ENCODE assay signal across 38 cellular contexts in the genomic region with DNA sequence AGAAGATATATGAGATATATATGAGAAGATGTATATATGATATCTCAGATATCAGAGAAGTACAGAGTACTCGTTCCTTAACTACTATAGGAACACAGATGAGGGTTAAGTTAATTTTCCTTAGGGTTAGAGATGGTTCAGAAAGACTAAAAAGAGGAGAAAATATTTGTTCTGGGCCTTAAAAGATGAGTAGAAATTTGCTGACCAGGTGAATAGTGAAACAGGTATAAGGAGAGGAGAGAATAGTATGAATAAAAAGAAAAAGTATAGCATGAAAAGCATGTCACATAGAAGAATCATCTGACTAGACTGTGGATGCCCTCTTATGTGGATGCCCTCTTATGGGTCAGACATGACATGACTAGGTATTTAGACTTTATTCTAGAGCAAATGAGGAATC. TPM values are rescaled to one million over a fixed set of nuclear protein-coding genes. Genes with fewer than 3 reads are reported as not detected.
DNase-seq lines count a peak whose midpoint lies in the region; ATAC-seq, FAIRE-seq and TF ChIP-seq lines count a peak whose summit lies in the region.
"Had no signal": no experiment of that assay in that cellular context is flagged by ENCODE, and none has a peak within 500 bp of the region (broad histone marks: within the 10 kb centered on the region; RNA-seq: fewer than 3 reads in every experiment).

No MANE protein-coding gene starts in this region.

- CTCF ChIA-PET in HepG2 (lab: Yijun Ruan, JAX; ENCODE audit: low intra/inter-chr PET ratio, low total read pairs), result no interaction called here
- CTCF ChIA-PET in A549 (lab: Yijun Ruan, JAX), result no interaction called here
- CTCF ChIA-PET in IMR-90 (lab: Yijun Ruan, JAX), result no interaction called here
- CTCF ChIA-PET in K562 (lab: Yijun Ruan, JAX; ENCODE audit: low intra/inter-chr PET ratio), result no interaction called here

- no peaks in the 10 kb centered on the region for H3K4me1 Mint-ChIP-seq in stimulated activated naive CD8-positive, alpha-beta T cell treated with anti-CD3 and anti-CD28 coated beads, Interleukin-15, amount 100 ng/mL, for 72 hours

- H2AFZ ChIP-seq in HepG2 (ENCODE audit: low read length), result no peak overlapping the region
- H2AFZ ChIP-seq in IMR-90 (replicated peaks; ENCODE audit: low read length, poor library complexity), result no peak overlapping the region
- no peak overlapping the region for H2AFZ ChIP-seq in K562 (ENCODE audit: low read depth, low read length)

- H3K27ac Mint-ChIP-seq in stimulated activated naive CD8-positive, alpha-beta T cell treated with anti-CD3 and anti-CD28 coated beads, Interleukin-15, amount 100 ng/mL, for 72 hours, result no peak overlapping the region
- H3K27ac Mint-ChIP-seq: B cell; CD14-positive monocyte; CD4-positive, alpha-beta memory T cell; CD4-positive, alpha-beta T cell; CD4-positive, CD25-positive, alpha-beta regulatory T cell; CD8-positive, alpha-beta memory T cell; CD8-positive, alpha-beta T cell had no signal

- POLR2A ChIA-PET in HepG2 (lab: Yijun Ruan, JAX) (no interaction called here), A549 (lab: Yijun Ruan, JAX) (no interaction called here), IMR-90 (lab: Charles Lee; ENCODE audit: unreplicated experiment) (no interaction called here), K562 (lab: Yijun Ruan, JAX) (no interaction called here)

- WGBS in HepG2 (ENCODE audit: low lambda C conversion rate), result 4% methylated on average over 1 of the region's 1 CpG
- WGBS in right lobe of liver (ENCODE audit: insufficient coverage, low coverage, low lambda C conversion rate, missing lambda C conversion rate), result 31% methylated on average over 1 of the region's 1 CpG
- 8% methylated on average over 1 of the region's 1 CpG for WGBS in A549 (ENCODE audit: missing lambda C conversion rate)
- WGBS in IMR-90 (ENCODE audit: extremely low coverage in 2 of 2, insufficient read length in 1 of 2), 2 experiments, result no CpG with 5 or more reads among the region's 1 CpG
- WGBS in K562 (ENCODE audit: insufficient coverage, low coverage, missing lambda C conversion rate), result 0% methylated on average over 1 of the region's 1 CpG

- peaks cover 0 to 12% of the 10 kb centered on the region in 2 experiments; a peak in 3 of 5 replicates for H3K27me3 ChIP-seq in HepG2 (ENCODE audit: control insufficient read depth in 1 of 2, insufficient read depth in 2 of 2, low read length in 2 of 2)
- no peaks in the 10 kb centered on the region for H3K27me3 ChIP-seq in right lobe of liver
- H3K27me3 ChIP-seq in IMR-90 (ENCODE audit: control insufficient read depth, insufficient read depth, low read length), result 0 out of 2 replicates have a peak, but pooled peaks cover 1% of the 10 kb centered on the region
- peaks cover 0 to 20% of the 10 kb centered on the region in 2 experiments; a peak in 3 of 5 replicates for H3K27me3 ChIP-seq in K562 (ENCODE audit: control insufficient read depth in 2 of 2, insufficient read depth in 2 of 2, low read length in 2 of 2)
- H3K27me3 ChIP-seq: BE2C; BLaER1; BLaER1 treated with 17β-estradiol and CSF1 and Interleukin-3, amounts not matched to agents 10 nM and 100 nM had no signal

- H3K79me1 ChIP-seq in IMR-90 (ENCODE audit: low read depth in 1 of 2, low read length in 2 of 2), result no peaks in the 10 kb centered on the region

- H2BK15ac ChIP-seq in IMR-90 (ENCODE audit: low read depth, low read length), result no peak overlapping the region

- no peaks in the 10 kb centered on the region for H3K9me1 ChIP-seq in IMR-90 (ENCODE audit: insufficient read depth, low read length)
- H3K9me1 ChIP-seq in K562 (ENCODE audit: control insufficient read depth, insufficient read depth, low read length), result no peaks in the 10 kb centered on the region

- H3K4me2 ChIP-seq in HepG2 (ENCODE audit: low read depth, low read length), result no peak overlapping the region
- H3K4me2 ChIP-seq in A549, result no peak overlapping the region
- H3K4me2 ChIP-seq in IMR-90 (ENCODE audit: low read depth, low read length), result no peak overlapping the region
- H3K4me2 ChIP-seq in K562 (ENCODE audit: insufficient read depth, low read length), result no peak overlapping the region
- H3K4me2 ChIP-seq: BLaER1 had no signal

- H3K79me2 ChIP-seq in HepG2 (ENCODE audit: insufficient read depth, low read length), result no peaks in the 10 kb centered on the region
- no peaks in the 10 kb centered on the region for H3K79me2 ChIP-seq in K562 (ENCODE audit: control insufficient read depth, insufficient read depth, low read length)

- H3K36me3 ChIP-seq in HepG2 (replicated peaks in 1 of 2; ENCODE audit: control insufficient read depth in 1 of 2, insufficient read depth in 2 of 2, low read length in 2 of 2) (no peaks in the 10 kb centered on the region), right lobe of liver (no peaks in the 10 kb centered on the region), IMR-90 (ENCODE audit: control insufficient read depth, insufficient read depth, low read length) (no peaks in the 10 kb centered on the region), K562 (ENCODE audit: control insufficient read depth, insufficient read depth, low read length) (no peaks in the 10 kb centered on the region)
- H3K36me3 ChIP-seq: BE2C; BLaER1; BLaER1 treated with 17β-estradiol and CSF1 and Interleukin-3, amounts not matched to agents 10 nM and 100 nM had no signal

- intact Hi-C loops in HepG2 (cut with micrococcal nuclease; ENCODE audit: unreplicated experiment) (no loop called here), right lobe of liver (cut with DNase I) (no loop called here), IMR-90 (cut with micrococcal nuclease) (no loop called here), K562 (cut with micrococcal nuclease) (no loop called here)

- DNase-seq in HepG2 (ENCODE audit: low spot score), result no peak
- no peak for DNase-seq in right lobe of liver
- DNase-seq in A549 (ENCODE audit: low read depth in 1 of 2, low spot score in 1 of 2), result no peak
- DNase-seq in IMR-90, result no peak
- no peak for DNase-seq in K562 (ENCODE audit: extremely low read depth in 1 of 4, low spot score in 3 of 4)
- DNase-seq in activated CD4-positive, alpha-beta T cell treated with anti-CD3 and anti-CD28 coated beads for 48 hours, result no peak
- no peak for DNase-seq in stimulated activated naive CD8-positive, alpha-beta T cell treated with anti-CD3 and anti-CD28 coated beads, Interleukin-15, amount 100 ng/mL, for 72 hours
- DNase-seq: 8988T; ACHN; AML-193; BE2C; C1 segment of cervical spinal cord; Caco-2; Calu3; CD4-positive, alpha-beta memory T cell; CD4-positive, alpha-beta T cell; CD4-positive, CD25-positive, alpha-beta regulatory T cell; CD8-positive, alpha-beta memory T cell; CD8-positive, alpha-beta T cell; COR-L47; DMS 273 treated with DMSO at 0.1 percent for 48 hours; DMS153; DMS53; DMS79; DMS79 treated with DMSO at 0.1 percent for 48 hours; DND-41; EL had no signal

- H3K56ac ChIP-seq in IMR-90 (ENCODE audit: extremely low read depth, insufficient read depth, low read length), result no peak overlapping the region

- no peak overlapping the region for H2AK5ac ChIP-seq in IMR-90 (ENCODE audit: low read depth, low read length)

- H3K9me3 Mint-ChIP-seq in stimulated activated naive CD8-positive, alpha-beta T cell treated with anti-CD3 and anti-CD28 coated beads, Interleukin-15, amount 100 ng/mL, for 72 hours, result peaks cover 0 to 4% of the 10 kb centered on the region in 2 donors
- H3K9me3 Mint-ChIP-seq: CD4-positive, alpha-beta T cell; CD8-positive, alpha-beta T cell had no signal

- no peak overlapping the region for H2BK5ac ChIP-seq in IMR-90 (ENCODE audit: low read depth, low read length, poor library complexity, severe bottlenecking)

- TF ChIP-seq EP300 in HepG2 (IDR thresholded peaks at IDR 0.05; ENCODE audit: low read depth in 2 of 2, low read length in 2 of 2) (no peak), HepG2 (CRISPR knock-in tag; IDR thresholded peaks at IDR 0.05; ENCODE audit: borderline replicate concordance) (no peak), A549 (IDR thresholded peaks at IDR 0.05) (no peak), K562 (IDR thresholded peaks at IDR 0.05; ENCODE audit: low read length) (no peak)

- no peak for ATAC-seq in HepG2
- no peak for ATAC-seq in right lobe of liver
- ATAC-seq in A549, result no peak
- no peak for ATAC-seq in IMR-90 (ENCODE audit: low read depth)
- ATAC-seq in K562, result no peak
- ATAC-seq in GM19455 (IDR thresholded peaks at IDR 0.05; ENCODE audit: unreplicated experiment), result no peak
- ATAC-seq in stimulated activated naive CD8-positive, alpha-beta T cell treated with anti-CD3 and anti-CD28 coated beads, Interleukin-15, amount 100 ng/mL, for 72 hours, result no peak
- ATAC-seq: CD8-positive, alpha-beta T cell had no signal

- H4K91ac ChIP-seq in IMR-90 (ENCODE audit: insufficient read depth, low read depth, low read length), result no peak overlapping the region

- H4K8ac ChIP-seq in IMR-90 (ENCODE audit: low read depth in 2 of 2, low read length in 2 of 2), result no peak overlapping the region

- H4K20me1 ChIP-seq in HepG2 (ENCODE audit: insufficient read depth, low read length) (no peaks in the 10 kb centered on the region), IMR-90 (ENCODE audit: insufficient read depth, low read length) (no peaks in the 10 kb centered on the region), K562 (replicated peaks; ENCODE audit: control insufficient read depth, insufficient read depth, low read length) (no peaks in the 10 kb centered on the region)
- H4K20me1 ChIP-seq: BLaER1; BLaER1 treated with 17β-estradiol and CSF1 and Interleukin-3, amounts not matched to agents 10 nM and 100 nM had no signal

- H3K4me3 Mint-ChIP-seq in stimulated activated naive CD8-positive, alpha-beta T cell treated with anti-CD3 and anti-CD28 coated beads, Interleukin-15, amount 100 ng/mL, for 72 hours, result no peak overlapping the region
- H3K4me3 Mint-ChIP-seq: B cell; CD14-positive monocyte; CD4-positive, alpha-beta memory T cell; CD4-positive, alpha-beta T cell; CD4-positive, CD25-positive, alpha-beta regulatory T cell; CD8-positive, alpha-beta memory T cell; CD8-positive, alpha-beta T cell had no signal

- no peak overlapping the region for H2BK120ac ChIP-seq in IMR-90 (ENCODE audit: low read depth, low read length)

- TF ChIP-seq CTCF in HepG2 (CRISPR knock-in tag; IDR thresholded peaks at IDR 0.05) (no peak), right lobe of liver (IDR thresholded peaks at IDR 0.05) (no peak), A549 (IDR thresholded peaks at IDR 0.05) (no peak), IMR-90 (conservative IDR thresholded peaks at IDR 0.05; ENCODE audit: low read depth, low read length) (no peak), K562 (IDR thresholded peaks at IDR 0.05 in 2 of 3, conservative IDR thresholded peaks at IDR 0.05 in 1 of 3; ENCODE audit: insufficient read depth in 2 of 3, low read depth in 1 of 3, low read length in 3 of 3) (no peak)

- TF ChIP-seq POLR2A in HepG2 (IDR thresholded peaks at IDR 0.05; ENCODE audit: insufficient read depth in 1 of 2, low read depth in 2 of 2, low read length in 2 of 2) (no peak), right lobe of liver (IDR thresholded peaks at IDR 0.05) (no peak), A549 (IDR thresholded peaks at IDR 0.05; ENCODE audit: low read length) (no peak), IMR-90 (IDR thresholded peaks at IDR 0.05; ENCODE audit: low read depth, low read length) (no peak), K562 (conservative IDR thresholded peaks at IDR 0.05) (no peak)

- H3K27ac ChIP-seq in HepG2 (ENCODE audit: extremely low read length, insufficient read depth, low read length) (no peak overlapping the region), right lobe of liver (no peak overlapping the region), A549 (no peak overlapping the region), IMR-90 (ENCODE audit: insufficient read depth, low read length) (no peak overlapping the region), K562 (ENCODE audit: extremely low read depth, low read depth, low read length) (no peak overlapping the region)
- H3K27ac ChIP-seq: 22Rv1; BLaER1; BLaER1 treated with 17β-estradiol and CSF1 and Interleukin-3, amounts not matched to agents 10 nM and 100 nM; C4-2B had no signal

- no peak overlapping the region for H2BK20ac ChIP-seq in IMR-90 (ENCODE audit: low read depth, low read length)

- H3K4me3 ChIP-seq in HepG2 (replicated peaks in 1 of 3; ENCODE audit: insufficient read depth in 1 of 3, low read depth in 2 of 3, low read length in 3 of 3), result no peak overlapping the region
- no peak overlapping the region for H3K4me3 ChIP-seq in right lobe of liver
- no peak overlapping the region for H3K4me3 ChIP-seq in A549
- H3K4me3 ChIP-seq in IMR-90 (ENCODE audit: insufficient read depth, low read depth, low read length), result no peak overlapping the region
- no peak overlapping the region for H3K4me3 ChIP-seq in K562
- H3K4me3 ChIP-seq: BLaER1; BLaER1 treated with 17β-estradiol and CSF1 and Interleukin-3, amounts not matched to agents 10 nM and 100 nM had no signal

- H3K9ac ChIP-seq in HepG2 (ENCODE audit: insufficient read depth, low read depth, low read length) (no peak overlapping the region), IMR-90 (ENCODE audit: low read depth, low read length) (no peak overlapping the region), K562 (ENCODE audit: insufficient read depth in 1 of 2, low read depth in 2 of 2, low read length in 2 of 2) (no peak overlapping the region)
- H3K9ac ChIP-seq: BLaER1; BLaER1 treated with 17β-estradiol and CSF1 and Interleukin-3, amounts not matched to agents 10 nM and 100 nM had no signal

- no peak overlapping the region for H4K5ac ChIP-seq in IMR-90 (ENCODE audit: low read depth, low read length)

- TF ChIP-seq RAD21 in HepG2 (CRISPR knock-in tag; IDR thresholded peaks at IDR 0.05) (no peak), A549 (conservative IDR thresholded peaks at IDR 0.05 in 1 of 2, IDR thresholded peaks at IDR 0.05 in 1 of 2) (no peak), IMR-90 (IDR thresholded peaks at IDR 0.05; ENCODE audit: low read length) (no peak), K562 (CRISPR knock-in tag; conservative IDR thresholded peaks at IDR 0.05 in 1 of 2, IDR thresholded peaks at IDR 0.05 in 1 of 2) (no peak)

- FAIRE-seq in HepG2 (lab: Jason Lieb, UNC) (no peak), A549 (lab: Jason Lieb, UNC) (no peak), K562 (lab: Jason Lieb, UNC) (no peak)
- FAIRE-seq: A204.1, D721Med had no signal

- H3K9me3 ChIP-seq in HepG2 (ENCODE audit: low read length) (no peaks in the 10 kb centered on the region), right lobe of liver (no peaks in the 10 kb centered on the region), A549 (no peaks in the 10 kb centered on the region), IMR-90 (ENCODE audit: control insufficient read depth, insufficient read depth, low read length) (no peaks in the 10 kb centered on the region), K562 (replicated peaks; ENCODE audit: control insufficient read depth, insufficient read depth, low read depth, low read length) (no peaks in the 10 kb centered on the region)
- H3K9me3 ChIP-seq: BE2C, BLaER1, Caco-2 had no signal

- H3K27me3 Mint-ChIP-seq in stimulated activated naive CD8-positive, alpha-beta T cell treated with anti-CD3 and anti-CD28 coated beads, Interleukin-15, amount 100 ng/mL, for 72 hours, result peaks cover 43% of the 10 kb centered on the region

- H3K14ac ChIP-seq in IMR-90 (replicated peaks; ENCODE audit: low read depth, low read length), result no peak overlapping the region

- no peak overlapping the region for H3K23ac ChIP-seq in IMR-90 (ENCODE audit: low read depth, low read length)

- H3K4me1 ChIP-seq in HepG2 (ENCODE audit: insufficient read depth, low read length) (no peaks in the 10 kb centered on the region), right lobe of liver (no peaks in the 10 kb centered on the region), A549 (no peaks in the 10 kb centered on the region), IMR-90 (ENCODE audit: control insufficient read depth, insufficient read depth, low read length) (no peaks in the 10 kb centered on the region), K562 (replicated peaks in 1 of 2; ENCODE audit: control insufficient read depth in 2 of 2, insufficient read depth in 2 of 2, low read length in 2 of 2) (no peaks in the 10 kb centered on the region)
- H3K4me1 ChIP-seq: BE2C, BLaER1, Caco-2 had no signal

- BruUV-seq in HepG2 (replicated peaks; lab: Mats Ljungman, UMichigan) (no TSS peak), IMR-90 (replicated peaks; lab: Mats Ljungman, UMichigan) (no TSS peak), K562 (replicated peaks; lab: Mats Ljungman, UMichigan) (no TSS peak)

- H3K4ac ChIP-seq in IMR-90 (ENCODE audit: low read depth, low read length), result no peak overlapping the region

- dilution Hi-C loops in IMR-90 (cut with HindIII; ENCODE audit: low sequenced_read_pairs, unreplicated experiment), result no loop called here

- no peak overlapping the region for H2AK9ac ChIP-seq in IMR-90 (replicated peaks; ENCODE audit: low read depth, low read length, poor library complexity)

- no peak overlapping the region for H3K18ac ChIP-seq in IMR-90 (ENCODE audit: low read depth, low read length)

- in situ Hi-C loops in HepG2 (cut with HindIII; ENCODE audit: extremely low pct_ligation_motif_present, low pct_unique_long_range_greater_than_20kb) (no loop called here), IMR-90 (cut with MboI; ENCODE audit: low sequenced_read_pairs) (no loop called here), K562 (cut with MboI) (no loop called here)

RNA-seq across cellular contexts. Expression of gene RAB39A, which starts 6.3 kb away (rescaled TPM):
- not detected in 2 replicates for total RNA-seq in HepG2 (2016; rRNA removed; fragmentation: Illumina TruSeq; extraction: Trizol)
- total RNA-seq in HepG2 (2016; cell fraction: cytosol; rRNA removed; fragmentation: Illumina TruSeq; extraction: Trizol; ENCODE audit: low read depth), result not detected in 2 replicates
- not detected in 2 replicates for total RNA-seq in HepG2 (2016; cell fraction: insoluble cytoplasmic fraction; rRNA removed; fragmentation: Illumina TruSeq; extraction: Trizol)
- not detected in 2 replicates for total RNA-seq in HepG2 (2016; cell fraction: membrane; rRNA removed; fragmentation: Illumina TruSeq; extraction: Trizol)
- total RNA-seq in HepG2 (2016; cell fraction: nucleus; rRNA removed; fragmentation: Illumina TruSeq; extraction: Trizol), result not detected in 2 replicates
- not detected in 2 replicates for polyA plus RNA-seq in HepG2 (2011; rRNA removed)
- not detected in 2 replicates for polyA plus RNA-seq in HepG2 (2011; cell fraction: cytosol; rRNA removed)
- not detected in 2 replicates for polyA plus RNA-seq in HepG2 (2011; cell fraction: nucleus; rRNA removed)
- polyA plus RNA-seq in HepG2 (2012), result not detected in 2 replicates
- polyA plus RNA-seq in HepG2 (2016; cell fraction: cytosol; fragmentation: Illumina TruSeq; extraction: Trizol; ENCODE audit: low read depth), result not detected in 2 replicates
- not detected in 2 replicates for polyA plus RNA-seq in HepG2 (2016; cell fraction: insoluble cytoplasmic fraction; fragmentation: Illumina TruSeq; extraction: Trizol; ENCODE audit: low read depth)
- polyA plus RNA-seq in HepG2 (2016; cell fraction: membrane; fragmentation: Illumina TruSeq; extraction: Trizol; ENCODE audit: low read depth), result not detected in 2 replicates
- not detected in 2 replicates for polyA plus RNA-seq in HepG2 (2016; cell fraction: nucleus; fragmentation: Illumina TruSeq; extraction: Trizol; ENCODE audit: insufficient read depth, low read depth)
- not detected in 2 replicates for polyA minus RNA-seq in HepG2 (2011; rRNA and poly(A)+ RNA removed; ENCODE audit: low replicate concordance)
- not detected in 2 replicates for polyA minus RNA-seq in HepG2 (2011; cell fraction: cytosol; rRNA and poly(A)+ RNA removed)
- not detected in 2 replicates for polyA minus RNA-seq in HepG2 (2011; cell fraction: nucleus; rRNA and poly(A)+ RNA removed)
- total RNA-seq in right lobe of liver, result 1 to 10 TPM in 2 of 6 experiments, under 1 TPM in 3, not detected in 1; 0.42 to 1.2 (median 0.72) TPM
- polyA plus RNA-seq in A549 (2011; rRNA removed), result 0.94 and 1.1 TPM in 2 replicates
- polyA plus RNA-seq in A549 (2012; cell fraction: cytosol; rRNA removed), result 0.32 and 0.39 TPM in 2 replicates
- polyA plus RNA-seq in A549 (2012; cell fraction: nucleus; rRNA removed), result 0.05 and 0.10 TPM in 2 replicates
- 0.42 to 1.1 TPM (median 0.93 TPM) in 3 replicates for polyA plus RNA-seq in A549 (2017; fragmentation: RNase III; extraction: RNeasy Plus Mini Kit Qiagen cat#74134 plus additional on column Dnase treatment)
- polyA minus RNA-seq in A549 (2011; rRNA and poly(A)+ RNA removed), result 0.25 and 0.44 TPM in 2 replicates
- not detected in 2 replicates for total RNA-seq in IMR-90 (2012; rRNA removed)
- polyA plus RNA-seq in IMR-90 (2012; rRNA removed), result not detected in 2 replicates
- polyA plus RNA-seq in IMR-90 (2012; cell fraction: cytosol; rRNA removed), result not detected in 2 replicates
- not detected in 2 replicates for polyA plus RNA-seq in IMR-90 (2012; cell fraction: nucleus; rRNA removed; ENCODE audit: low replicate concordance)
- total RNA-seq in K562 (2011; cell fraction: chromatin; rRNA removed; ENCODE audit: low replicate concordance), result not detected in 2 replicates
- total RNA-seq in K562 (2011; cell fraction: nucleolus; rRNA removed), result not detected in 2 replicates
- total RNA-seq in K562 (2011; cell fraction: nucleoplasm; rRNA removed), result not detected in 2 replicates
- total RNA-seq in K562 (2014; rRNA removed), result not detected in 2 replicates
- not detected in 2 replicates for total RNA-seq in K562 (2014; rRNA removed; fragmentation: Illumina TruSeq; extraction: Trizol)
- total RNA-seq in K562 (2015; rRNA removed; fragmentation: Illumina TruSeq; extraction: Trizol), result not detected in 2 replicates
- total RNA-seq in K562 (2021), result not detected in 2 replicates
- not detected in 2 replicates for polyA plus RNA-seq in K562 (2011; rRNA removed)
- polyA plus RNA-seq in K562 (2011; cell fraction: cytosol; rRNA removed), result not detected in 2 replicates
- not detected in 2 replicates for polyA plus RNA-seq in K562 (2011; cell fraction: nucleus; rRNA removed)
- polyA plus RNA-seq in K562 (2012), result not detected in 2 replicates
- not detected in 2 replicates for polyA plus RNA-seq in K562 (2014; fragmentation: Illumina TruSeq; extraction: Trizol)
- not detected for polyA plus RNA-seq in K562 (2014; fragmentation: Nextera tagmentation; extraction: Ambion mirVana)
- 0.05 TPM in 1 of 2 replicates, not detected in the other for polyA plus RNA-seq in K562 (2014; rRNA removed)
- not detected in 2 replicates for polyA minus RNA-seq in K562 (2011; rRNA and poly(A)+ RNA removed)
- not detected in 2 replicates for polyA minus RNA-seq in K562 (2011; cell fraction: cytosol; rRNA and poly(A)+ RNA removed)
- not detected in 2 replicates for polyA minus RNA-seq in K562 (2011; cell fraction: nucleus; rRNA and poly(A)+ RNA removed)
- total RNA-seq: Calu3; CD4-positive, alpha-beta T cell; CD4-positive, CD25-positive, alpha-beta regulatory T cell; CD8-positive, alpha-beta T cell had no signal
- polyA plus RNA-seq: AG04450; BJ; CD4-positive, alpha-beta memory T cell; CD8-positive, alpha-beta memory T cell had no signal

Comparison
In these comparisons a context has a peak if more than half of its experiments do, and no peak if none do; other contexts are left out.
1. Of the 241 proteins assayed by ChIP-seq in both HepG2 and K562: peak only in HepG2: MAFF and MAFK; only in K562: none; in both: none; in neither: 239.